14 cellular contexts compared by ENCODE assay signal in genomic region chr4:42596918-42597317, GRCh38.
A peak's percentile ranks its signal among the peaks of the same experiment; 100 is the strongest.
DNase-seq lines count a peak whose midpoint lies in the region; ATAC-seq lines count a peak whose summit lies in the region.
"Had no signal": no experiment of that assay in that cellular context is flagged by ENCODE, and none has a peak within 500 bp of the region (broad histone marks: within the 10 kb centered on the region; RNA-seq: fewer than 3 reads in every experiment).

No MANE protein-coding gene starts in this region.

- ATAC-seq in GM18517 (IDR thresholded peaks at IDR 0.05; ENCODE audit: unreplicated experiment) (peak; percentile 67), GM21390 (IDR thresholded peaks at IDR 0.05; ENCODE audit: unreplicated experiment) (peak; percentile 51), HG03045 (IDR thresholded peaks at IDR 0.05; ENCODE audit: unreplicated experiment) (peak; percentile 87), GM21576 (IDR thresholded peaks at IDR 0.05; ENCODE audit: unreplicated experiment) (no peak)

- DNase-seq in NCI-H1092 treated with DMSO at 0.1 percent for 48 hours (lab: John Stamatoyannopoulos, UW) (peak; percentile 73), NCI-H524 treated with DMSO at 0.1 percent for 48 hours (lab: John Stamatoyannopoulos, UW) (no peak), SKM-1 treated with dmso at 0.1 percent for 144 hours (lab: John Stamatoyannopoulos, UW; ENCODE audit: unreplicated experiment) (no peak)
- DNase-seq in activated T-cell treated with anti-CD3 and anti-CD28 coated beads, Interleukin-2, amount 50 U/mL, for 1 hour: no peak
- DNase-seq: activated CD4-positive, alpha-beta T cell treated with anti-CD3 and anti-CD28 coated beads for 48 hours; activated gamma-delta T cell treated with Interleukin-2 at 50 U/mL for 16 hours; DMS153; hypothalamus; nucleus accumbens; uterus had no signal
